Comparison of ENCODE assay signal across 11 cellular contexts in genomic region chr6:128569737-128570438, GRCh38. TPM values are rescaled to one million over a fixed set of nuclear protein-coding genes. Genes with fewer than 3 reads are reported as not detected.
DNase-seq lines count a peak whose midpoint lies in the region; ATAC-seq and TF ChIP-seq lines count a peak whose summit lies in the region.
"Had no signal": no experiment of that assay in that cellular context is flagged by ENCODE, and none has a peak within 500 bp of the region (broad histone marks: within the 10 kb centered on the region; RNA-seq: fewer than 3 reads in every experiment).

No MANE protein-coding gene starts in this region.

- no peak for ATAC-seq in HG02970 (IDR thresholded peaks at IDR 0.05; ENCODE audit: low FRiP score, unreplicated experiment)
- ATAC-seq in natural killer cell = no peak
- ATAC-seq: activated CD8-positive, alpha-beta memory T cell treated with anti-CD3 and anti-CD28 coated beads, Interleukin-2, amount 10 ng/mL, durations not matched to agents 7 days and 5 days had no signal

- intact Hi-C loops in activated T-helper 2 cell treated with anti-CD3 and anti-CD28 coated beads, Interferon-gamma antibody, Interleukin-2, Interleukin-4, amounts not matched to agents 10 μg/mL and 5 μg/mL and 100 μg/mL, durations not matched to agents 14 hours and 24 hours and 36 hours (cut with micrococcal nuclease) = no loop called here
- intact Hi-C loops in natural killer cell (cut with micrococcal nuclease) = no loop called here

- no peaks in the 10 kb centered on the region for H3K36me3 ChIP-seq in H7 (replicated peaks; ENCODE audit: control insufficient read depth, insufficient read depth, low read length)
- H3K36me3 ChIP-seq in SK-N-MC (ENCODE audit: insufficient read depth, low read length) = no peaks in the 10 kb centered on the region
- no peaks in the 10 kb centered on the region for H3K36me3 ChIP-seq in skeletal muscle tissue (ENCODE audit: control insufficient read depth in 3 of 3, insufficient read depth in 3 of 3, low read length in 3 of 3)

- H3K36me3 Mint-ChIP-seq in activated T-helper 2 cell treated with anti-CD3 and anti-CD28 coated beads, Interferon-gamma antibody, Interleukin-2, Interleukin-4, amounts not matched to agents 10 μg/mL and 5 μg/mL and 100 μg/mL, durations not matched to agents 14 hours and 24 hours and 36 hours (ENCODE audit: low read depth) = no peaks in the 10 kb centered on the region
- H3K36me3 Mint-ChIP-seq in natural killer cell = no peaks in the 10 kb centered on the region
- H3K36me3 Mint-ChIP-seq: activated CD8-positive, alpha-beta memory T cell treated with anti-CD3 and anti-CD28 coated beads, Interleukin-2, amount 10 ng/mL, durations not matched to agents 7 days and 5 days had no signal

- H3K9me3 Mint-ChIP-seq in activated T-helper 2 cell treated with anti-CD3 and anti-CD28 coated beads, Interferon-gamma antibody, Interleukin-2, Interleukin-4, amounts not matched to agents 10 μg/mL and 5 μg/mL and 100 μg/mL, durations not matched to agents 14 hours and 24 hours and 36 hours = no peaks in the 10 kb centered on the region
- H3K9me3 Mint-ChIP-seq in natural killer cell = peaks cover 2 to 3% of the 10 kb centered on the region in 2 donors

- H3K27ac ChIP-seq in SK-N-MC (no peak overlapping the region), skeletal muscle tissue (ENCODE audit: low read depth, low read length) (no peak overlapping the region)
- H3K27ac ChIP-seq: KMS-11 had no signal

- H3K4me3 Mint-ChIP-seq in activated T-helper 2 cell treated with anti-CD3 and anti-CD28 coated beads, Interferon-gamma antibody, Interleukin-2, Interleukin-4, amounts not matched to agents 10 μg/mL and 5 μg/mL and 100 μg/mL, durations not matched to agents 14 hours and 24 hours and 36 hours (ENCODE audit: low read depth) = no peak overlapping the region
- no peak overlapping the region for H3K4me3 Mint-ChIP-seq in natural killer cell
- H3K4me3 Mint-ChIP-seq: activated CD8-positive, alpha-beta memory T cell treated with anti-CD3 and anti-CD28 coated beads, Interleukin-2, amount 10 ng/mL, durations not matched to agents 7 days and 5 days; neural crest cell had no signal

- DNase-seq in H7 (peak; percentile 16), SK-N-MC (ENCODE audit: low read depth, low spot score) (no peak), fibroblast of peridontal ligament (ENCODE audit: extremely low read depth) (peak; percentile 88), natural killer cell (no peak)
- no peak for DNase-seq in activated T-helper 2 cell treated with anti-CD3 and anti-CD28 coated beads, Interferon-gamma antibody, Interleukin-2, Interleukin-4, amounts not matched to agents 10 μg/mL and 5 μg/mL and 100 μg/mL, durations not matched to agents 14 hours and 24 hours and 36 hours (ENCODE audit: low spot score)
- no peak for DNase-seq in activated CD4-positive, CD25-positive, alpha-beta regulatory T cell (lab: John Stamatoyannopoulos, UW)
- DNase-seq: activated CD8-positive, alpha-beta memory T cell treated with anti-CD3 and anti-CD28 coated beads, Interleukin-2, amount 10 ng/mL, durations not matched to agents 7 days and 5 days had no signal

- no peak for TF ChIP-seq CTCF in natural killer cell (IDR thresholded peaks at IDR 0.05)

- H3K4me1 Mint-ChIP-seq in activated T-helper 2 cell treated with anti-CD3 and anti-CD28 coated beads, Interferon-gamma antibody, Interleukin-2, Interleukin-4, amounts not matched to agents 10 μg/mL and 5 μg/mL and 100 μg/mL, durations not matched to agents 14 hours and 24 hours and 36 hours (ENCODE audit: low read depth) = no peaks in the 10 kb centered on the region
- H3K4me1 Mint-ChIP-seq in natural killer cell = no peaks in the 10 kb centered on the region
- H3K4me1 Mint-ChIP-seq: activated CD8-positive, alpha-beta memory T cell treated with anti-CD3 and anti-CD28 coated beads, Interleukin-2, amount 10 ng/mL, durations not matched to agents 7 days and 5 days; neural crest cell had no signal

- H3K27ac Mint-ChIP-seq in activated T-helper 2 cell treated with anti-CD3 and anti-CD28 coated beads, Interferon-gamma antibody, Interleukin-2, Interleukin-4, amounts not matched to agents 10 μg/mL and 5 μg/mL and 100 μg/mL, durations not matched to agents 14 hours and 24 hours and 36 hours = no peak overlapping the region
- no peak overlapping the region for H3K27ac Mint-ChIP-seq in natural killer cell
- H3K27ac Mint-ChIP-seq: activated CD8-positive, alpha-beta memory T cell treated with anti-CD3 and anti-CD28 coated beads, Interleukin-2, amount 10 ng/mL, durations not matched to agents 7 days and 5 days had no signal

- H3K27me3 Mint-ChIP-seq in activated T-helper 2 cell treated with anti-CD3 and anti-CD28 coated beads, Interferon-gamma antibody, Interleukin-2, Interleukin-4, amounts not matched to agents 10 μg/mL and 5 μg/mL and 100 μg/mL, durations not matched to agents 14 hours and 24 hours and 36 hours (ENCODE audit: low read depth) = peaks cover 2% of the 10 kb centered on the region
- H3K27me3 Mint-ChIP-seq in natural killer cell (ENCODE audit: low read depth in 2 of 2) = no peaks in the 10 kb centered on the region

- H3K27me3 ChIP-seq in H7 (ENCODE audit: control insufficient read depth, insufficient read depth, low read length) (no peaks in the 10 kb centered on the region), skeletal muscle tissue (ENCODE audit: control insufficient read depth in 3 of 3, insufficient read depth in 3 of 3, low read length in 3 of 3) (no peaks in the 10 kb centered on the region)

- no peaks in the 10 kb centered on the region for H3K9me3 ChIP-seq in SK-N-MC (ENCODE audit: low read depth, low read length)
- no peaks in the 10 kb centered on the region for H3K9me3 ChIP-seq in skeletal muscle tissue (ENCODE audit: control insufficient read depth in 3 of 3, low read length in 3 of 3)

- H3K4me3 ChIP-seq in H7 (ENCODE audit: insufficient read depth, low read depth, low read length) = no peak overlapping the region
- H3K4me3 ChIP-seq in SK-N-MC = peak overlapping the region; percentile 15; the same call in 1 of the 2 replicates
- peak overlapping the region in 2 of 3 donors; percentile 22 to 31 for H3K4me3 ChIP-seq in skeletal muscle tissue (ENCODE audit: low read length in 3 of 3)

- H3K4me1 ChIP-seq in skeletal muscle tissue (ENCODE audit: control insufficient read depth in 3 of 3, insufficient read depth in 3 of 3, low read length in 3 of 3) = no peaks in the 10 kb centered on the region

- H3K9ac ChIP-seq in SK-N-MC (ENCODE audit: insufficient read length) (peak overlapping the region; percentile 17), skeletal muscle tissue (ENCODE audit: low read depth in 1 of 3, low read length in 3 of 3) (no peak overlapping the region)
- H3K9ac ChIP-seq: KMS-11 had no signal

RNA-seq across cellular contexts. Expression of gene PTPRK, which starts 49.5 kb away (rescaled TPM):
- total RNA-seq in H7 (2014; rRNA removed; shearing (Covaris generic)) = 36.9 and 44.0 TPM in 2 replicates
- total RNA-seq in skeletal muscle tissue (37.1 TPM), natural killer cell (1 to 10 TPM in 1 of 3 donors, under 1 TPM in 2; 0.14 to 1.2 (median 0.95) TPM)
- 4.2 and 6.1 TPM in 2 replicates for total RNA-seq in activated T-helper 2 cell treated with anti-CD3 and anti-CD28 coated beads, Interferon-gamma antibody, Interleukin-2, Interleukin-4, amounts not matched to agents 10 μg/mL and 5 μg/mL and 100 μg/mL, durations not matched to agents 14 hours and 24 hours and 36 hours

Comparison
In these comparisons a context has a peak if more than half of its experiments do, and no peak if none do; other contexts are left out.
1. DNase-seq: peak in H7 (single experiment) and fibroblast of peridontal ligament (single experiment); none in SK-N-MC (single experiment), activated T-helper 2 cell treated with anti-CD3 and anti-CD28 coated beads, Interferon-gamma antibody, Interleukin-2, Interleukin-4, amounts not matched to agents 10 μg/mL and 5 μg/mL and 100 μg/mL, durations not matched to agents 14 hours and 24 hours and 36 hours (single experiment), natural killer cell (single experiment) and activated CD4-positive, CD25-positive, alpha-beta regulatory T cell (0 of 4).